1 cellular context compared by ENCODE assay signal in the genomic region with DNA sequence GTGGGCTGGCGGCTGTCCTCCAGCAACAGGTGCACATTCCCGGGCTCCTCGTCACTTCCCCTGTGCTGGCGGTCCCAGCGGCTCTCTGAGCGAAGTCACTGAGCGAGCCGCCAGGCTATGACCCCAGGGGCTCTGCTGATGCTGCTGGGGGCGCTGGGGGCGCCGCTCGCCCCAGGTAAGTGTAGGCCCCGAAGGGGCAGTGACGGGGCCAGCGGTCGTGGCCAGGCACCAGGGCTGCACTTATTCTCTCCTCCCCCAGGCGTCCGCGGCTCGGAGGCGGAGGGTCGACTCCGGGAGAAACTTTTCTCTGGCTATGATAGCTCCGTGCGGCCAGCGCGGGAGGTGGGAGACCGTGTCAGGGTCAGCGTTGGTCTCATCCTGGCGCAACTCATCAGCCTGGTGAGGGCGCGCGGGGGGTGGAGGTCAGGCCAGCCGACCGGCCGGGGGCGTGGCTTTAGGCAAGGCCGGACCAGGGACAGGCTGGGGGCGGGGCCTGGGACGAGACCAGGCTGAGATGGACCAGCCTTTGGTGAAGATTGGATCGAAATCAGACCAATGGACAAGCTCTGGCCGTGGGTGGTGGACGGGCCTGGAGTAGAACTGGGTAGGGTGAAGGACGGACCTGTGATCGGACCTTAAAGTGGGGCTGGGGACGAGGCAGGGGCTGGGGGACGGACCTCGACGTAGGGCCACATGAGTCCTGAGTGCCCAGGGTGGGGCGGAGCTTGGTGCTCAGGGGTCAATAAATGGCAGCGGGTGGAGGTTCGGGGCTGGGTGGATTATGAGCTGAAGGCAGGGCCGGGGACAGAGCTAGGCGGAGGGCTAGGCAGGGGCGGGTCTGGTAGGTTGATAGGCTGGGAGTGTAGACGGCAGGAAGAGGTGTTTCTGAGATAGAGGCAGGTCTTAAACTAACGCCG.
TF ChIP-seq lines count a peak whose summit lies in the region.

A gene with protein sequence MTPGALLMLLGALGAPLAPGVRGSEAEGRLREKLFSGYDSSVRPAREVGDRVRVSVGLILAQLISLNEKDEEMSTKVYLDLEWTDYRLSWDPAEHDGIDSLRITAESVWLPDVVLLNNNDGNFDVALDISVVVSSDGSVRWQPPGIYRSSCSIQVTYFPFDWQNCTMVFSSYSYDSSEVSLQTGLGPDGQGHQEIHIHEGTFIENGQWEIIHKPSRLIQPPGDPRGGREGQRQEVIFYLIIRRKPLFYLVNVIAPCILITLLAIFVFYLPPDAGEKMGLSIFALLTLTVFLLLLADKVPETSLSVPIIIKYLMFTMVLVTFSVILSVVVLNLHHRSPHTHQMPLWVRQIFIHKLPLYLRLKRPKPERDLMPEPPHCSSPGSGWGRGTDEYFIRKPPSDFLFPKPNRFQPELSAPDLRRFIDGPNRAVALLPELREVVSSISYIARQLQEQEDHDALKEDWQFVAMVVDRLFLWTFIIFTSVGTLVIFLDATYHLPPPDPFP (plus strand): TSS at position 51 of the 917 bp plus-strand sequence. CDS start 67 bp downstream, at position 118.

TF ChIP-seq in HepG2, 621 proteins besides CTCF, POLR2A, EP300 and RAD21 (continued from another document and continues in another):
- TF ChIP-seq FOXC1 (CRISPR knock-in tag; IDR thresholded peaks at IDR 0.05; ENCODE audit: borderline replicate concordance) (no peak; the same call in 1 of the 2 replicates), SP1 (IDR thresholded peaks at IDR 0.05) (no peak), SP1 (CRISPR knock-in tag; IDR thresholded peaks at IDR 0.05) (peak; percentile 68), ZNF337 (CRISPR knock-in tag; IDR thresholded peaks at IDR 0.05; ENCODE audit: borderline replicate concordance, low read depth) (0 out of 2 replicates have a peak, but pooled peaks have one; percentile 38), ZNF891 (CRISPR knock-in tag; IDR thresholded peaks at IDR 0.05) (no peak), FOSL1 (CRISPR knock-in tag; IDR thresholded peaks at IDR 0.05; ENCODE audit: borderline replicate concordance) (no peak), ZNF232 (CRISPR knock-in tag; IDR thresholded peaks at IDR 0.05; ENCODE audit: borderline replicate concordance) (0 out of 2 replicates have a peak, but pooled peaks have one; percentile 31), THAP11 (CRISPR knock-in tag; IDR thresholded peaks at IDR 0.05) (peak; percentile 81), SATB2 (CRISPR knock-in tag; IDR thresholded peaks at IDR 0.05) (no peak), ZNF790 (CRISPR knock-in tag; IDR thresholded peaks at IDR 0.05; ENCODE audit: borderline replicate concordance) (no peak), ZNF792 (CRISPR knock-in tag; IDR thresholded peaks at IDR 0.05) (peak; percentile 75), ZFX (CRISPR knock-in tag; IDR thresholded peaks at IDR 0.05; ENCODE audit: low read depth) (peak; percentile 87), ZBTB38 (CRISPR knock-in tag; IDR thresholded peaks at IDR 0.05) (0 out of 2 replicates have a peak, but pooled peaks have one; percentile 33), NFKBIZ (CRISPR knock-in tag; IDR thresholded peaks at IDR 0.05) (no peak), ZIK1 (CRISPR knock-in tag; IDR thresholded peaks at IDR 0.05; ENCODE audit: borderline replicate concordance, low read depth) (peak; percentile 72; the same call in 1 of the 2 replicates), MBNL3 (CRISPR knock-in tag; conservative IDR thresholded peaks at IDR 0.05) (no peak), HOXD1 (CRISPR knock-in tag; IDR thresholded peaks at IDR 0.05) (no peak), ZNF205 (CRISPR knock-in tag; IDR thresholded peaks at IDR 0.05) (no peak), HMGA1 (CRISPR knock-in tag; conservative IDR thresholded peaks at IDR 0.05) (no peak), ZNF674 (CRISPR knock-in tag; IDR thresholded peaks at IDR 0.05; ENCODE audit: low read depth) (no peak), MTA1 (CRISPR knock-in tag; IDR thresholded peaks at IDR 0.05; ENCODE audit: borderline replicate concordance) (peak; percentile 59; the same call in 1 of the 2 replicates), NKX3-1 (CRISPR knock-in tag; IDR thresholded peaks at IDR 0.05) (no peak), ZNF17 (CRISPR knock-in tag; IDR thresholded peaks at IDR 0.05) (no peak)
- TF ChIP-seq, protein P1, sequence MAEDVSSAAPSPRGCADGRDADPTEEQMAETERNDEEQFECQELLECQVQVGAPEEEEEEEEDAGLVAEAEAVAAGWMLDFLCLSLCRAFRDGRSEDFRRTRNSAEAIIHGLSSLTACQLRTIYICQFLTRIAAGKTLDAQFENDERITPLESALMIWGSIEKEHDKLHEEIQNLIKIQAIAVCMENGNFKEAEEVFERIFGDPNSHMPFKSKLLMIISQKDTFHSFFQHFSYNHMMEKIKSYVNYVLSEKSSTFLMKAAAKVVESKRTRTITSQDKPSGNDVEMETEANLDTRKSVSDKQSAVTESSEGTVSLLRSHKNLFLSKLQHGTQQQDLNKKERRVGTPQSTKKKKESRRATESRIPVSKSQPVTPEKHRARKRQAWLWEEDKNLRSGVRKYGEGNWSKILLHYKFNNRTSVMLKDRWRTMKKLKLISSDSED (CRISPR knock-in tag; IDR thresholded peaks at IDR 0.05), result no peak
- TF ChIP-seq, protein P2, sequence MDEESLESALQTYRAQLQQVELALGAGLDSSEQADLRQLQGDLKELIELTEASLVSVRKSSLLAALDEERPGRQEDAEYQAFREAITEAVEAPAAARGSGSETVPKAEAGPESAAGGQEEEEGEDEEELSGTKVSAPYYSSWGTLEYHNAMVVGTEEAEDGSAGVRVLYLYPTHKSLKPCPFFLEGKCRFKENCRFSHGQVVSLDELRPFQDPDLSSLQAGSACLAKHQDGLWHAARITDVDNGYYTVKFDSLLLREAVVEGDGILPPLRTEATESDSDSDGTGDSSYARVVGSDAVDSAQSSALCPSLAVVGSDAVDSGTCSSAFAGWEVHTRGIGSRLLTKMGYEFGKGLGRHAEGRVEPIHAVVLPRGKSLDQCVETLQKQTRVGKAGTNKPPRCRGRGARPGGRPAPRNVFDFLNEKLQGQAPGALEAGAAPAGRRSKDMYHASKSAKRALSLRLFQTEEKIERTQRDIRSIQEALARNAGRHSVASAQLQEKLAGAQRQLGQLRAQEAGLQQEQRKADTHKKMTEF (CRISPR knock-in tag; IDR thresholded peaks at IDR 0.05), result peak; percentile 66; the same call in 1 of the 2 replicates
- TF ChIP-seq, protein P3, sequence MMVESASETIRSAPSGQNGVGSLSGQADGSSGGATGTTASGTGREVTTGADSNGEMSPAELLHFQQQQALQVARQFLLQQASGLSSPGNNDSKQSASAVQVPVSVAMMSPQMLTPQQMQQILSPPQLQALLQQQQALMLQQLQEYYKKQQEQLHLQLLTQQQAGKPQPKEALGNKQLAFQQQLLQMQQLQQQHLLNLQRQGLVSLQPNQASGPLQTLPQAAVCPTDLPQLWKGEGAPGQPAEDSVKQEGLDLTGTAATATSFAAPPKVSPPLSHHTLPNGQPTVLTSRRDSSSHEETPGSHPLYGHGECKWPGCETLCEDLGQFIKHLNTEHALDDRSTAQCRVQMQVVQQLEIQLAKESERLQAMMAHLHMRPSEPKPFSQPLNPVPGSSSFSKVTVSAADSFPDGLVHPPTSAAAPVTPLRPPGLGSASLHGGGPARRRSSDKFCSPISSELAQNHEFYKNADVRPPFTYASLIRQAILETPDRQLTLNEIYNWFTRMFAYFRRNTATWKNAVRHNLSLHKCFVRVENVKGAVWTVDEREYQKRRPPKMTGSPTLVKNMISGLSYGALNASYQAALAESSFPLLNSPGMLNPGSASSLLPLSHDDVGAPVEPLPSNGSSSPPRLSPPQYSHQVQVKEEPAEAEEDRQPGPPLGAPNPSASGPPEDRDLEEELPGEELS (CRISPR knock-in tag; IDR thresholded peaks at IDR 0.05), result peak; percentile 19; the same call in 1 of the 2 replicates
- TF ChIP-seq, protein P4, sequence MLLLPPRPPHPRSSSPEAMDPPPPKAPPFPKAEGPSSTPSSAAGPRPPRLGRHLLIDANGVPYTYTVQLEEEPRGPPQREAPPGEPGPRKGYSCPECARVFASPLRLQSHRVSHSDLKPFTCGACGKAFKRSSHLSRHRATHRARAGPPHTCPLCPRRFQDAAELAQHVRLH (CRISPR knock-in tag; IDR thresholded peaks at IDR 0.05; ENCODE audit: borderline replicate concordance, low read depth), result peak; percentile 64; the same call in 1 of the 2 replicates
- TF ChIP-seq, protein P5, sequence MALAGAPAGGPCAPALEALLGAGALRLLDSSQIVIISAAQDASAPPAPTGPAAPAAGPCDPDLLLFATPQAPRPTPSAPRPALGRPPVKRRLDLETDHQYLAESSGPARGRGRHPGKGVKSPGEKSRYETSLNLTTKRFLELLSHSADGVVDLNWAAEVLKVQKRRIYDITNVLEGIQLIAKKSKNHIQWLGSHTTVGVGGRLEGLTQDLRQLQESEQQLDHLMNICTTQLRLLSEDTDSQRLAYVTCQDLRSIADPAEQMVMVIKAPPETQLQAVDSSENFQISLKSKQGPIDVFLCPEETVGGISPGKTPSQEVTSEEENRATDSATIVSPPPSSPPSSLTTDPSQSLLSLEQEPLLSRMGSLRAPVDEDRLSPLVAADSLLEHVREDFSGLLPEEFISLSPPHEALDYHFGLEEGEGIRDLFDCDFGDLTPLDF (CRISPR knock-in tag; IDR thresholded peaks at IDR 0.05), result no peak; the same call in 1 of the 2 replicates
- TF ChIP-seq, protein P6, sequence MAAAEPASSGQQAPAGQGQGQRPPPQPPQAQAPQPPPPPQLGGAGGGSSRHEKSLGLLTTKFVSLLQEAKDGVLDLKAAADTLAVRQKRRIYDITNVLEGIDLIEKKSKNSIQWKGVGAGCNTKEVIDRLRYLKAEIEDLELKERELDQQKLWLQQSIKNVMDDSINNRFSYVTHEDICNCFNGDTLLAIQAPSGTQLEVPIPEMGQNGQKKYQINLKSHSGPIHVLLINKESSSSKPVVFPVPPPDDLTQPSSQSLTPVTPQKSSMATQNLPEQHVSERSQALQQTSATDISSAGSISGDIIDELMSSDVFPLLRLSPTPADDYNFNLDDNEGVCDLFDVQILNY (CRISPR knock-in tag; conservative IDR thresholded peaks at IDR 0.05), result no peak
- TF ChIP-seq, protein P7, sequence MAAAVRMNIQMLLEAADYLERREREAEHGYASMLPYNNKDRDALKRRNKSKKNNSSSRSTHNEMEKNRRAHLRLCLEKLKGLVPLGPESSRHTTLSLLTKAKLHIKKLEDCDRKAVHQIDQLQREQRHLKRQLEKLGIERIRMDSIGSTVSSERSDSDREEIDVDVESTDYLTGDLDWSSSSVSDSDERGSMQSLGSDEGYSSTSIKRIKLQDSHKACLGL (CRISPR knock-in tag; IDR thresholded peaks at IDR 0.05), result no peak; the same call in 1 of the 2 replicates
- TF ChIP-seq, protein P8, sequence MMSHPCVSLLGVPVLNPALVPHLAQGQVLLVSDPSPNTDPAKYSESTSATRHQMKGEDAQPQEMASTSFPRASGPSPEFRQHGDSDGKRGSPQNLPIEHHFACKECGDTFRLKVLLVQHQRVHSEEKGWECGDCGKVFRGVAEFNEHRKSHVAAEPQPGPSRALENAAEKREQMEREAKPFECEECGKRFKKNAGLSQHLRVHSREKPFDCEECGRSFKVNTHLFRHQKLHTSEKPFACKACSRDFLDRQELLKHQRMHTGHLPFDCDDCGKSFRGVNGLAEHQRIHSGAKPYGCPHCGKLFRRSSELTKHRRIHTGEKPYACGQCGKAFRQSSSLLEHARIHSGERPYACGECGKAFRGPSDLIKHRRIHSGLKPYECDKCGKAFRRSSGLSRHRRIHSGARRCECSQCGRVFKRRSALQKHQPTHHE (CRISPR knock-in tag; IDR thresholded peaks at IDR 0.05; ENCODE audit: borderline replicate concordance), result no peak
- TF ChIP-seq, protein P9, sequence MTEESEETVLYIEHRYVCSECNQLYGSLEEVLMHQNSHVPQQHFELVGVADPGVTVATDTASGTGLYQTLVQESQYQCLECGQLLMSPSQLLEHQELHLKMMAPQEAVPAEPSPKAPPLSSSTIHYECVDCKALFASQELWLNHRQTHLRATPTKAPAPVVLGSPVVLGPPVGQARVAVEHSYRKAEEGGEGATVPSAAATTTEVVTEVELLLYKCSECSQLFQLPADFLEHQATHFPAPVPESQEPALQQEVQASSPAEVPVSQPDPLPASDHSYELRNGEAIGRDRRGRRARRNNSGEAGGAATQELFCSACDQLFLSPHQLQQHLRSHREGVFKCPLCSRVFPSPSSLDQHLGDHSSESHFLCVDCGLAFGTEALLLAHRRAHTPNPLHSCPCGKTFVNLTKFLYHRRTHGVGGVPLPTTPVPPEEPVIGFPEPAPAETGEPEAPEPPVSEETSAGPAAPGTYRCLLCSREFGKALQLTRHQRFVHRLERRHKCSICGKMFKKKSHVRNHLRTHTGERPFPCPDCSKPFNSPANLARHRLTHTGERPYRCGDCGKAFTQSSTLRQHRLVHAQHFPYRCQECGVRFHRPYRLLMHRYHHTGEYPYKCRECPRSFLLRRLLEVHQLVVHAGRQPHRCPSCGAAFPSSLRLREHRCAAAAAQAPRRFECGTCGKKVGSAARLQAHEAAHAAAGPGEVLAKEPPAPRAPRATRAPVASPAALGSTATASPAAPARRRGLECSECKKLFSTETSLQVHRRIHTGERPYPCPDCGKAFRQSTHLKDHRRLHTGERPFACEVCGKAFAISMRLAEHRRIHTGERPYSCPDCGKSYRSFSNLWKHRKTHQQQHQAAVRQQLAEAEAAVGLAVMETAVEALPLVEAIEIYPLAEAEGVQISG (CRISPR knock-in tag; IDR thresholded peaks at IDR 0.05), result no peak
- TF ChIP-seq, protein P10, sequence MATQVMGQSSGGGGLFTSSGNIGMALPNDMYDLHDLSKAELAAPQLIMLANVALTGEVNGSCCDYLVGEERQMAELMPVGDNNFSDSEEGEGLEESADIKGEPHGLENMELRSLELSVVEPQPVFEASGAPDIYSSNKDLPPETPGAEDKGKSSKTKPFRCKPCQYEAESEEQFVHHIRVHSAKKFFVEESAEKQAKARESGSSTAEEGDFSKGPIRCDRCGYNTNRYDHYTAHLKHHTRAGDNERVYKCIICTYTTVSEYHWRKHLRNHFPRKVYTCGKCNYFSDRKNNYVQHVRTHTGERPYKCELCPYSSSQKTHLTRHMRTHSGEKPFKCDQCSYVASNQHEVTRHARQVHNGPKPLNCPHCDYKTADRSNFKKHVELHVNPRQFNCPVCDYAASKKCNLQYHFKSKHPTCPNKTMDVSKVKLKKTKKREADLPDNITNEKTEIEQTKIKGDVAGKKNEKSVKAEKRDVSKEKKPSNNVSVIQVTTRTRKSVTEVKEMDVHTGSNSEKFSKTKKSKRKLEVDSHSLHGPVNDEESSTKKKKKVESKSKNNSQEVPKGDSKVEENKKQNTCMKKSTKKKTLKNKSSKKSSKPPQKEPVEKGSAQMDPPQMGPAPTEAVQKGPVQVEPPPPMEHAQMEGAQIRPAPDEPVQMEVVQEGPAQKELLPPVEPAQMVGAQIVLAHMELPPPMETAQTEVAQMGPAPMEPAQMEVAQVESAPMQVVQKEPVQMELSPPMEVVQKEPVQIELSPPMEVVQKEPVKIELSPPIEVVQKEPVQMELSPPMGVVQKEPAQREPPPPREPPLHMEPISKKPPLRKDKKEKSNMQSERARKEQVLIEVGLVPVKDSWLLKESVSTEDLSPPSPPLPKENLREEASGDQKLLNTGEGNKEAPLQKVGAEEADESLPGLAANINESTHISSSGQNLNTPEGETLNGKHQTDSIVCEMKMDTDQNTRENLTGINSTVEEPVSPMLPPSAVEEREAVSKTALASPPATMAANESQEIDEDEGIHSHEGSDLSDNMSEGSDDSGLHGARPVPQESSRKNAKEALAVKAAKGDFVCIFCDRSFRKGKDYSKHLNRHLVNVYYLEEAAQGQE (IDR thresholded peaks at IDR 0.05; ENCODE audit: borderline replicate concordance in 1 of 2, low read depth in 1 of 2, low read length in 2 of 2), result no peak
- TF ChIP-seq, protein P11, sequence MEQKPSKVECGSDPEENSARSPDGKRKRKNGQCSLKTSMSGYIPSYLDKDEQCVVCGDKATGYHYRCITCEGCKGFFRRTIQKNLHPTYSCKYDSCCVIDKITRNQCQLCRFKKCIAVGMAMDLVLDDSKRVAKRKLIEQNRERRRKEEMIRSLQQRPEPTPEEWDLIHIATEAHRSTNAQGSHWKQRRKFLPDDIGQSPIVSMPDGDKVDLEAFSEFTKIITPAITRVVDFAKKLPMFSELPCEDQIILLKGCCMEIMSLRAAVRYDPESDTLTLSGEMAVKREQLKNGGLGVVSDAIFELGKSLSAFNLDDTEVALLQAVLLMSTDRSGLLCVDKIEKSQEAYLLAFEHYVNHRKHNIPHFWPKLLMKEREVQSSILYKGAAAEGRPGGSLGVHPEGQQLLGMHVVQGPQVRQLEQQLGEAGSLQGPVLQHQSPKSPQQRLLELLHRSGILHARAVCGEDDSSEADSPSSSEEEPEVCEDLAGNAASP (CRISPR knock-in tag; IDR thresholded peaks at IDR 0.05; ENCODE audit: borderline replicate concordance), result peak; percentile 73; the same call in 1 of the 2 replicates
